In genomic region chr18:75472391-75472790, GRCh38 we compare ENCODE assay signal across 17 cellular contexts. TPM values are rescaled to one million over a fixed set of nuclear protein-coding genes. Genes with fewer than 3 reads are reported as not detected.
DNase-seq lines count a peak whose midpoint lies in the region; ATAC-seq, FAIRE-seq and TF ChIP-seq lines count a peak whose summit lies in the region.
"Had no signal": no experiment of that assay in that cellular context is flagged by ENCODE, and none has a peak within 500 bp of the region (broad histone marks: within the 10 kb centered on the region; RNA-seq: fewer than 3 reads in every experiment).

No MANE protein-coding gene starts in this region.

- no peak overlapping the region for H3K9ac ChIP-seq in HepG2 (ENCODE audit: insufficient read depth, low read depth, low read length)

- H3K36me3 ChIP-seq in HepG2 (replicated peaks in 1 of 2; ENCODE audit: control insufficient read depth in 1 of 2, insufficient read depth in 2 of 2, low read length in 2 of 2) (no peaks in the 10 kb centered on the region), right lobe of liver (no peaks in the 10 kb centered on the region)
- H3K36me3 ChIP-seq: BE2C, HAP-1 had no signal

- intact Hi-C loops in HepG2 (cut with micrococcal nuclease; ENCODE audit: unreplicated experiment) (no loop called here), right lobe of liver (cut with DNase I) (no loop called here)

- no peak overlapping the region for H3K4me3 Mint-ChIP-seq in stimulated activated naive B cell treated with anti-CD40 and anti-IgM and Interleukin-4, amounts not matched to agents 10 μg/mL and 1 μg/mL and 100 μg/mL, for 72 hours
- H3K4me3 Mint-ChIP-seq: CD4-positive, alpha-beta memory T cell had no signal

- no peak overlapping the region for H3K27ac Mint-ChIP-seq in stimulated activated naive B cell treated with anti-CD40 and anti-IgM and Interleukin-4, amounts not matched to agents 10 μg/mL and 1 μg/mL and 100 μg/mL, for 72 hours
- H3K27ac Mint-ChIP-seq: CD4-positive, alpha-beta memory T cell had no signal

- no peaks in the 10 kb centered on the region for H3K4me1 Mint-ChIP-seq in stimulated activated naive B cell treated with anti-CD40 and anti-IgM and Interleukin-4, amounts not matched to agents 10 μg/mL and 1 μg/mL and 100 μg/mL, for 72 hours
- H3K4me1 Mint-ChIP-seq: CD4-positive, alpha-beta memory T cell had no signal

- H3K9me3 Mint-ChIP-seq in stimulated activated naive B cell treated with anti-CD40 and anti-IgM and Interleukin-4, amounts not matched to agents 10 μg/mL and 1 μg/mL and 100 μg/mL, for 72 hours, result no peaks in the 10 kb centered on the region
- H3K9me3 Mint-ChIP-seq: CD4-positive, alpha-beta memory T cell had no signal

- H3K27ac ChIP-seq in HepG2 (ENCODE audit: extremely low read length, insufficient read depth, low read length) (no peak overlapping the region), right lobe of liver (no peak overlapping the region)
- H3K27ac ChIP-seq: C4-2B had no signal

- no peak for TF ChIP-seq CTCF in HepG2 (CRISPR knock-in tag; IDR thresholded peaks at IDR 0.05)
- no peak for TF ChIP-seq CTCF in right lobe of liver (IDR thresholded peaks at IDR 0.05)

- no peaks in the 10 kb centered on the region for H3K36me3 Mint-ChIP-seq in stimulated activated naive B cell treated with anti-CD40 and anti-IgM and Interleukin-4, amounts not matched to agents 10 μg/mL and 1 μg/mL and 100 μg/mL, for 72 hours
- H3K36me3 Mint-ChIP-seq: CD4-positive, alpha-beta memory T cell had no signal

- no peak overlapping the region for H3K4me2 ChIP-seq in HepG2 (ENCODE audit: low read depth, low read length)

- no peaks in the 10 kb centered on the region for H3K9me3 ChIP-seq in HepG2 (ENCODE audit: low read length)
- no peaks in the 10 kb centered on the region for H3K9me3 ChIP-seq in right lobe of liver
- H3K9me3 ChIP-seq: BE2C, HAP-1 had no signal

- POLR2A ChIA-PET in HepG2 (lab: Yijun Ruan, JAX), result no interaction called here

- TF ChIP-seq RAD21 in HepG2 (CRISPR knock-in tag; IDR thresholded peaks at IDR 0.05), result no peak

- peaks cover 2 to 4% of the 10 kb centered on the region in 2 experiments; a peak in 2 of 5 replicates for H3K27me3 ChIP-seq in HepG2 (ENCODE audit: control insufficient read depth in 1 of 2, insufficient read depth in 2 of 2, low read length in 2 of 2)
- no peaks in the 10 kb centered on the region for H3K27me3 ChIP-seq in right lobe of liver
- H3K27me3 ChIP-seq: BE2C had no signal

- DNase-seq in HepG2 (ENCODE audit: low spot score), result no peak
- no peak for DNase-seq in right lobe of liver
- DNase-seq in RPMI8226, result peak; percentile 11
- DNase-seq in skeletal muscle cell (ENCODE audit: low read depth), result peak; percentile 41
- no peak for DNase-seq in superior temporal gyrus (ENCODE audit: extremely low spot score)
- no peak for DNase-seq in stimulated activated naive B cell treated with anti-CD40 and anti-IgM and Interleukin-4, amounts not matched to agents 10 μg/mL and 1 μg/mL and 100 μg/mL, for 72 hours
- DNase-seq: BE2C; CD4-positive, alpha-beta memory T cell; DND-41; GDM1; GOT3 had no signal

- H2AFZ ChIP-seq in HepG2 (ENCODE audit: low read length), result no peak overlapping the region

- CTCF ChIA-PET in HepG2 (lab: Yijun Ruan, JAX; ENCODE audit: low intra/inter-chr PET ratio, low total read pairs), result no interaction called here

- H4K20me1 ChIP-seq in HepG2 (ENCODE audit: insufficient read depth, low read length), result no peaks in the 10 kb centered on the region

- TF ChIP-seq POLR2A in HepG2 (IDR thresholded peaks at IDR 0.05; ENCODE audit: insufficient read depth in 1 of 2, low read depth in 2 of 2, low read length in 2 of 2) (no peak), right lobe of liver (IDR thresholded peaks at IDR 0.05) (no peak)

- H3K4me3 ChIP-seq in HepG2 (replicated peaks in 1 of 3; ENCODE audit: insufficient read depth in 1 of 3, low read depth in 2 of 3, low read length in 3 of 3), result no peak overlapping the region
- H3K4me3 ChIP-seq in right lobe of liver, result no peak overlapping the region
- no peak overlapping the region for H3K4me3 ChIP-seq in skeletal muscle cell (ENCODE audit: low read depth, low read length)
- H3K4me3 ChIP-seq: HAP-1 had no signal

- FAIRE-seq in HepG2 (lab: Jason Lieb, UNC), result no peak
- FAIRE-seq: A204.1, GM12892 had no signal

- ATAC-seq in HepG2 (peak; percentile 68), right lobe of liver (no peak), HG02588 (IDR thresholded peaks at IDR 0.05; ENCODE audit: unreplicated experiment) (no peak)
- ATAC-seq in stimulated activated naive B cell treated with anti-CD40 and anti-IgM and Interleukin-4, amounts not matched to agents 10 μg/mL and 1 μg/mL and 100 μg/mL, for 72 hours (replicated peaks), result no peak

- no peak for TF ChIP-seq EP300 in HepG2 (IDR thresholded peaks at IDR 0.05; ENCODE audit: low read depth in 2 of 2, low read length in 2 of 2)
- TF ChIP-seq EP300 in HepG2 (CRISPR knock-in tag; IDR thresholded peaks at IDR 0.05; ENCODE audit: borderline replicate concordance), result no peak

- peaks cover 15 to 20% of the 10 kb centered on the region in 2 donors for H3K27me3 Mint-ChIP-seq in stimulated activated naive B cell treated with anti-CD40 and anti-IgM and Interleukin-4, amounts not matched to agents 10 μg/mL and 1 μg/mL and 100 μg/mL, for 72 hours

- no peaks in the 10 kb centered on the region for H3K4me1 ChIP-seq in HepG2 (ENCODE audit: insufficient read depth, low read length)
- peaks cover 0 to 4% (median 0%) of the 10 kb centered on the region in 4 donors for H3K4me1 ChIP-seq in right lobe of liver
- H3K4me1 ChIP-seq: BE2C had no signal

- in situ Hi-C loops in HepG2 (cut with HindIII; ENCODE audit: extremely low pct_ligation_motif_present, low pct_unique_long_range_greater_than_20kb), result no loop called here

- BruUV-seq in HepG2 (replicated peaks; lab: Mats Ljungman, UMichigan), result no TSS peak

- H3K79me2 ChIP-seq in HepG2 (ENCODE audit: insufficient read depth, low read length), result no peaks in the 10 kb centered on the region

- 44% methylated on average over 7 of the region's 8 CpGs for WGBS in HepG2 (ENCODE audit: low lambda C conversion rate)
- WGBS in right lobe of liver (ENCODE audit: insufficient coverage, low coverage, low lambda C conversion rate, missing lambda C conversion rate), result 80% methylated on average over 5 of the region's 8 CpGs

TF ChIP-seq in HepG2, 621 proteins besides CTCF, POLR2A, EP300 and RAD21:
- peak; percentile 10; the same call in 1 of the 2 replicates for TF ChIP-seq STAG1 (CRISPR knock-in tag; IDR thresholded peaks at IDR 0.05)
- TF ChIP-seq ZNF570 (CRISPR knock-in tag; IDR thresholded peaks at IDR 0.05; ENCODE audit: borderline replicate concordance), result no peak
- no peak for TF ChIP-seq XRCC5 (optimal IDR thresholded peaks at IDR 0.05; ENCODE audit: low read length)
- no peak for TF ChIP-seq PHF8 (CRISPR knock-in tag; IDR thresholded peaks at IDR 0.05)

RNA-seq across cellular contexts. Expression of gene SMIM21, which starts 44.9 kb away (rescaled TPM):
- total RNA-seq in HepG2 (2016; rRNA removed; fragmentation: Illumina TruSeq; extraction: Trizol) (not detected in 2 replicates), right lobe of liver (not detected)
- not detected in 2 replicates for total RNA-seq in HepG2 (2016; cell fraction: cytosol; rRNA removed; fragmentation: Illumina TruSeq; extraction: Trizol; ENCODE audit: low read depth)
- not detected in 2 replicates for total RNA-seq in HepG2 (2016; cell fraction: insoluble cytoplasmic fraction; rRNA removed; fragmentation: Illumina TruSeq; extraction: Trizol)
- not detected in 2 replicates for total RNA-seq in HepG2 (2016; cell fraction: membrane; rRNA removed; fragmentation: Illumina TruSeq; extraction: Trizol)
- total RNA-seq in HepG2 (2016; cell fraction: nucleus; rRNA removed; fragmentation: Illumina TruSeq; extraction: Trizol), result not detected in 2 replicates
- polyA plus RNA-seq in HepG2 (2011; rRNA removed), result not detected in 2 replicates
- polyA plus RNA-seq in HepG2 (2011; cell fraction: cytosol; rRNA removed), result not detected in 2 replicates
- not detected in 2 replicates for polyA plus RNA-seq in HepG2 (2011; cell fraction: nucleus; rRNA removed)
- not detected in 2 replicates for polyA plus RNA-seq in HepG2 (2012)
- polyA plus RNA-seq in HepG2 (2016; cell fraction: cytosol; fragmentation: Illumina TruSeq; extraction: Trizol; ENCODE audit: low read depth), result not detected in 2 replicates
- not detected in 2 replicates for polyA plus RNA-seq in HepG2 (2016; cell fraction: insoluble cytoplasmic fraction; fragmentation: Illumina TruSeq; extraction: Trizol; ENCODE audit: low read depth)
- polyA plus RNA-seq in HepG2 (2016; cell fraction: membrane; fragmentation: Illumina TruSeq; extraction: Trizol; ENCODE audit: low read depth), result not detected in 2 replicates
- polyA plus RNA-seq in HepG2 (2016; cell fraction: nucleus; fragmentation: Illumina TruSeq; extraction: Trizol; ENCODE audit: insufficient read depth, low read depth), result not detected in 2 replicates
- not detected in 2 replicates for polyA minus RNA-seq in HepG2 (2011; rRNA and poly(A)+ RNA removed; ENCODE audit: low replicate concordance)
- not detected in 2 replicates for polyA minus RNA-seq in HepG2 (2011; cell fraction: cytosol; rRNA and poly(A)+ RNA removed)
- not detected in 2 replicates for polyA minus RNA-seq in HepG2 (2011; cell fraction: nucleus; rRNA and poly(A)+ RNA removed)
- total RNA-seq: CD4-positive, alpha-beta memory T cell; HT1080 had no signal
- polyA plus RNA-seq: CD4-positive, alpha-beta memory T cell had no signal

Comparison
In these comparisons a context has a peak if more than half of its experiments do, and no peak if none do; other contexts are left out.
1. DNase-seq: peak in RPMI8226 (single experiment) and skeletal muscle cell (single experiment); none in HepG2 (single experiment), right lobe of liver (0 of 3), superior temporal gyrus (single experiment) and stimulated activated naive B cell treated with anti-CD40 and anti-IgM and Interleukin-4, amounts not matched to agents 10 μg/mL and 1 μg/mL and 100 μg/mL, for 72 hours (single experiment).